ENCODE assay signal across 1 cellular context in genomic region chr6:43310137-43310536, GRCh38.
TF ChIP-seq lines count a peak whose summit lies in the region.

No MANE protein-coding gene starts in this region.

TF ChIP-seq in GM23338, 12 proteins besides CTCF, POLR2A, EP300 and RAD21:
- TF ChIP-seq, protein P1, sequence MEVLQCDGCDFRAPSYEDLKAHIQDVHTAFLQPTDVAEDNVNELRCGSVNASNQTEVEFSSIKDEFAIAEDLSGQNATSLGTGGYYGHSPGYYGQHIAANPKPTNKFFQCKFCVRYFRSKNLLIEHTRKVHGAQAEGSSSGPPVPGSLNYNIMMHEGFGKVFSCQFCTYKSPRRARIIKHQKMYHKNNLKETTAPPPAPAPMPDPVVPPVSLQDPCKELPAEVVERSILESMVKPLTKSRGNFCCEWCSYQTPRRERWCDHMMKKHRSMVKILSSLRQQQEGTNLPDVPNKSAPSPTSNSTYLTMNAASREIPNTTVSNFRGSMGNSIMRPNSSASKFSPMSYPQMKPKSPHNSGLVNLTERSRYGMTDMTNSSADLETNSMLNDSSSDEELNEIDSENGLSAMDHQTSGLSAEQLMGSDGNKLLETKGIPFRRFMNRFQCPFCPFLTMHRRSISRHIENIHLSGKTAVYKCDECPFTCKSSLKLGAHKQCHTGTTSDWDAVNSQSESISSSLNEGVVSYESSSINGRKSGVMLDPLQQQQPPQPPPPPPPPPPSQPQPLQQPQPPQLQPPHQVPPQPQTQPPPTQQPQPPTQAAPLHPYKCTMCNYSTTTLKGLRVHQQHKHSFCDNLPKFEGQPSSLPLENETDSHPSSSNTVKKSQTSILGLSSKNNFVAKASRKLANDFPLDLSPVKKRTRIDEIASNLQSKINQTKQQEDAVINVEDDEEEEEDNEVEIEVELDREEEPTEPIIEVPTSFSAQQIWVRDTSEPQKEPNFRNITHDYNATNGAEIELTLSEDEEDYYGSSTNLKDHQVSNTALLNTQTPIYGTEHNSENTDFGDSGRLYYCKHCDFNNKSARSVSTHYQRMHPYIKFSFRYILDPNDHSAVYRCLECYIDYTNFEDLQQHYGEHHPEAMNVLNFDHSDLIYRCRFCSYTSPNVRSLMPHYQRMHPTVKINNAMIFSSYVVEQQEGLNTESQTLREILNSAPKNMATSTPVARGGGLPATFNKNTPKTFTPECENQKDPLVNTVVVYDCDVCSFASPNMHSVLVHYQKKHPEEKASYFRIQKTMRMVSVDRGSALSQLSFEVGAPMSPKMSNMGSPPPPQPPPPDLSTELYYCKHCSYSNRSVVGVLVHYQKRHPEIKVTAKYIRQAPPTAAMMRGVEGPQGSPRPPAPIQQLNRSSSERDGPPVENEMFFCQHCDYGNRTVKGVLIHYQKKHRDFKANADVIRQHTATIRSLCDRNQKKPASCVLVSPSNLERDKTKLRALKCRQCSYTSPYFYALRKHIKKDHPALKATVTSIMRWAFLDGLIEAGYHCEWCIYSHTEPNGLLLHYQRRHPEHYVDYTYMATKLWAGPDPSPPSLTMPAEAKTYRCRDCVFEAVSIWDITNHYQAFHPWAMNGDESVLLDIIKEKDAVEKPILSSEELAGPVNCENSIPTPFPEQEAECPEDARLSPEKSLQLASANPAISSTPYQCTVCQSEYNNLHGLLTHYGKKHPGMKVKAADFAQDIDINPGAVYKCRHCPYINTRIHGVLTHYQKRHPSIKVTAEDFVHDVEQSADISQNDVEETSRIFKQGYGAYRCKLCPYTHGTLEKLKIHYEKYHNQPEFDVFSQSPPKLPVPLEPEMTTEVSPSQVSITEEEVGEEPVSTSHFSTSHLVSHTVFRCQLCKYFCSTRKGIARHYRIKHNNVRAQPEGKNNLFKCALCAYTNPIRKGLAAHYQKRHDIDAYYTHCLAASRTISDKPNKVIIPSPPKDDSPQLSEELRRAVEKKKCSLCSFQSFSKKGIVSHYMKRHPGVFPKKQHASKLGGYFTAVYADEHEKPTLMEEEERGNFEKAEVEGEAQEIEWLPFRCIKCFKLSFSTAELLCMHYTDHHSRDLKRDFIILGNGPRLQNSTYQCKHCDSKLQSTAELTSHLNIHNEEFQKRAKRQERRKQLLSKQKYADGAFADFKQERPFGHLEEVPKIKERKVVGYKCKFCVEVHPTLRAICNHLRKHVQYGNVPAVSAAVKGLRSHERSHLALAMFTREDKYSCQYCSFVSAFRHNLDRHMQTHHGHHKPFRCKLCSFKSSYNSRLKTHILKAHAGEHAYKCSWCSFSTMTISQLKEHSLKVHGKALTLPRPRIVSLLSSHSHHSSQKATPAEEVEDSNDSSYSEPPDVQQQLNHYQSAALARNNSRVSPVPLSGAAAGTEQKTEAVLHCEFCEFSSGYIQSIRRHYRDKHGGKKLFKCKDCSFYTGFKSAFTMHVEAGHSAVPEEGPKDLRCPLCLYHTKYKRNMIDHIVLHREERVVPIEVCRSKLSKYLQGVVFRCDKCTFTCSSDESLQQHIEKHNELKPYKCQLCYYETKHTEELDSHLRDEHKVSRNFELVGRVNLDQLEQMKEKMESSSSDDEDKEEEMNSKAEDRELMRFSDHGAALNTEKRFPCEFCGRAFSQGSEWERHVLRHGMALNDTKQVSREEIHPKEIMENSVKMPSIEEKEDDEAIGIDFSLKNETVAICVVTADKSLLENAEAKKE (CRISPR knock-in tag; IDR thresholded peaks at IDR 0.05): no peak
- no peak for TF ChIP-seq NANOG (IDR thresholded peaks at IDR 0.05; ENCODE audit: borderline replicate concordance)
- TF ChIP-seq CREB1 (CRISPR knock-in tag; IDR thresholded peaks at IDR 0.05; ENCODE audit: low read depth): no peak
- TF ChIP-seq JUNB (IDR thresholded peaks at IDR 0.05; ENCODE audit: unreplicated experiment): no peak
- no peak for TF ChIP-seq ZNF331 (CRISPR knock-in tag; IDR thresholded peaks at IDR 0.05; ENCODE audit: low read depth)
- TF ChIP-seq, protein P2, sequence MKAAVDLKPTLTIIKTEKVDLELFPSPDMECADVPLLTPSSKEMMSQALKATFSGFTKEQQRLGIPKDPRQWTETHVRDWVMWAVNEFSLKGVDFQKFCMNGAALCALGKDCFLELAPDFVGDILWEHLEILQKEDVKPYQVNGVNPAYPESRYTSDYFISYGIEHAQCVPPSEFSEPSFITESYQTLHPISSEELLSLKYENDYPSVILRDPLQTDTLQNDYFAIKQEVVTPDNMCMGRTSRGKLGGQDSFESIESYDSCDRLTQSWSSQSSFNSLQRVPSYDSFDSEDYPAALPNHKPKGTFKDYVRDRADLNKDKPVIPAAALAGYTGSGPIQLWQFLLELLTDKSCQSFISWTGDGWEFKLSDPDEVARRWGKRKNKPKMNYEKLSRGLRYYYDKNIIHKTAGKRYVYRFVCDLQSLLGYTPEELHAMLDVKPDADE (IDR thresholded peaks at IDR 0.05): no peak
- TF ChIP-seq, protein P3, sequence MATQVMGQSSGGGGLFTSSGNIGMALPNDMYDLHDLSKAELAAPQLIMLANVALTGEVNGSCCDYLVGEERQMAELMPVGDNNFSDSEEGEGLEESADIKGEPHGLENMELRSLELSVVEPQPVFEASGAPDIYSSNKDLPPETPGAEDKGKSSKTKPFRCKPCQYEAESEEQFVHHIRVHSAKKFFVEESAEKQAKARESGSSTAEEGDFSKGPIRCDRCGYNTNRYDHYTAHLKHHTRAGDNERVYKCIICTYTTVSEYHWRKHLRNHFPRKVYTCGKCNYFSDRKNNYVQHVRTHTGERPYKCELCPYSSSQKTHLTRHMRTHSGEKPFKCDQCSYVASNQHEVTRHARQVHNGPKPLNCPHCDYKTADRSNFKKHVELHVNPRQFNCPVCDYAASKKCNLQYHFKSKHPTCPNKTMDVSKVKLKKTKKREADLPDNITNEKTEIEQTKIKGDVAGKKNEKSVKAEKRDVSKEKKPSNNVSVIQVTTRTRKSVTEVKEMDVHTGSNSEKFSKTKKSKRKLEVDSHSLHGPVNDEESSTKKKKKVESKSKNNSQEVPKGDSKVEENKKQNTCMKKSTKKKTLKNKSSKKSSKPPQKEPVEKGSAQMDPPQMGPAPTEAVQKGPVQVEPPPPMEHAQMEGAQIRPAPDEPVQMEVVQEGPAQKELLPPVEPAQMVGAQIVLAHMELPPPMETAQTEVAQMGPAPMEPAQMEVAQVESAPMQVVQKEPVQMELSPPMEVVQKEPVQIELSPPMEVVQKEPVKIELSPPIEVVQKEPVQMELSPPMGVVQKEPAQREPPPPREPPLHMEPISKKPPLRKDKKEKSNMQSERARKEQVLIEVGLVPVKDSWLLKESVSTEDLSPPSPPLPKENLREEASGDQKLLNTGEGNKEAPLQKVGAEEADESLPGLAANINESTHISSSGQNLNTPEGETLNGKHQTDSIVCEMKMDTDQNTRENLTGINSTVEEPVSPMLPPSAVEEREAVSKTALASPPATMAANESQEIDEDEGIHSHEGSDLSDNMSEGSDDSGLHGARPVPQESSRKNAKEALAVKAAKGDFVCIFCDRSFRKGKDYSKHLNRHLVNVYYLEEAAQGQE (IDR thresholded peaks at IDR 0.05; ENCODE audit: unreplicated experiment): no peak
- TF ChIP-seq POLR2AphosphoS5 (IDR thresholded peaks at IDR 0.05; ENCODE audit: low read depth): no peak
- no peak for TF ChIP-seq STAT1 (IDR thresholded peaks at IDR 0.05; ENCODE audit: unreplicated experiment)
- no peak for TF ChIP-seq ZNF114 (CRISPR knock-in tag; IDR thresholded peaks at IDR 0.05)
- no peak for TF ChIP-seq EZH2 (IDR thresholded peaks at IDR 0.05; ENCODE audit: low read depth, unreplicated experiment)
- no peak for TF ChIP-seq EZH2phosphoT487 (IDR thresholded peaks at IDR 0.05; ENCODE audit: unreplicated experiment)
